In genomic region chr3:113287818-113288648, GRCh38 we compare ENCODE assay signal across 8 cellular contexts.
A peak's percentile ranks its signal among the peaks of the same experiment; 100 is the strongest.
DNase-seq lines count a peak whose midpoint lies in the region; ATAC-seq lines count a peak whose summit lies in the region.

No MANE protein-coding gene starts in this region.

- peak; percentile 37 for DNase-seq in DMS 273 treated with DMSO at 0.1 percent for 48 hours (lab: John Stamatoyannopoulos, UW)
- DNase-seq in HuH-7.5 (ENCODE audit: low spot score) = peak; percentile 66
- DNase-seq in OCI-M1 (lab: John Stamatoyannopoulos, UW) = peak; percentile 78
- peak; percentile 46 for DNase-seq in activated naive CD4-positive, alpha-beta T cell treated with anti-CD3 and anti-CD28 coated beads, Interleukin-2, amount 50 U/mL, for 16 hours
- DNase-seq in head of caudate nucleus = peak in 33 of 42 donors; percentile 51 to 92 (median 73)
- peak; percentile 17 for DNase-seq in pulmonary artery endothelial cell (ENCODE audit: low read depth, low spot score)

- intact Hi-C loops in head of caudate nucleus (cut with DNase I) = loop anchor here (2.0 kb wide), 1 partner anchor 235 kb away; no protein-coding TSS in a partner anchor

- no peak for ATAC-seq in GM21786 (IDR thresholded peaks at IDR 0.05; ENCODE audit: unreplicated experiment)
- ATAC-seq in GM19452 (IDR thresholded peaks at IDR 0.05; ENCODE audit: unreplicated experiment) = no peak

Comparison
In these comparisons a context has a peak if more than half of its experiments do, and no peak if none do; other contexts are left out.
1. DNase-seq: peak in every context shown above with its lines; median percentile 78 in OCI-M1; 73 in head of caudate nucleus; 66 in HuH-7.5; 46 in activated naive CD4-positive, alpha-beta T cell treated with anti-CD3 and anti-CD28 coated beads, Interleukin-2, amount 50 U/mL, for 16 hours; 37 in DMS 273 treated with DMSO at 0.1 percent for 48 hours; 17 in pulmonary artery endothelial cell.